In the genomic region with DNA sequence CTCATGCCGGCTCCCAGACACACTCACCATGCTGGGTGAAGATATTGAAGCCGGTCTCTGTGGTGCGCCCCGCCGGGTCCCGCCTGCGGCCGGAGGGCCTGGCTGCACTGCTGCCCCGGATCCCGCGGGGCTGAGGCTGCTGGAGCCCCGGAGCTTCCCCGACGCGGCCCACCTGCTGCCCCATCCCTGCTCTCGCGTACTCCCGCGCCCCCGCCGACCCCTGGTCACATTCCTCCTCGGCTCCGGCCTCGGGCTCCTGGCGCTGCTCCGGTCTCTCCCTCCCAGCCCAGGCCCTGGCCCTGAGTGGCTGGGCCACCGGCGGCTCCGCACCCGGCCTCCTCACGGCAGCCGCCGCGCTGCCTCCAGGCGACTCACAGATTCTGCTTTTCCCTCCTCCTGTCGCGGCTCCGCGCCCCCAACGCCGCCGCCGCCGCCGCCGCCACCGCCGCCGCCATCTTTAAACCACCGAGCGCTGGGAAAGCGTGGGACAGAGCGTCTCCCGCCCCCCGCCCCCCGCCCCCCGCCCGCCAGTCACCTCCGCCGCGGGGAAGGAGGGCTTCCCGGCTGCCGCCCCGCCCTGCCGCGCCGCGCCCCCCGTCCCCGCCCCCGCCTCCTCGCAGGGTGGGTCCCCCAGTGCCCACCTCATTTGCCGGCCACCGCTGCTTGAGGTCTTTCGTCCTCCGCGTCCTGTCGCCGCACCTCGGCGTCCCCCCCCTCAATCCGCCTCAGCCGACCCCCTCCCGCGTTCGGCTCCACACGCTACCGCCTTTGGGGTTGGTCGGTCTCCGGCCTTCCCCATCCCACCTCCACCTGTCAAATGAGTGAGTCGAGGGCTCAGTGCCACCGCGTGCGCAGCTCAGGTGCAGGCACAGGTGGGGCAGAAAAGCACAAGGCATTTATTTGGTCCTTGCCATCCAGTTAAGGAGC, we compare ENCODE assay signal across 8 cellular contexts. TPM values are rescaled to one million over a fixed set of nuclear protein-coding genes. Genes with fewer than 3 reads are reported as not detected.
DNase-seq lines count a peak whose midpoint lies in the region; ATAC-seq, FAIRE-seq and TF ChIP-seq lines count a peak whose summit lies in the region.

A gene (minus strand): TSS at position 464 of the 927 bp plus-strand sequence. CDS start 280 bp downstream, at position 184.

- FAIRE-seq in GM12878 (lab: Jason Lieb, UNC): no peak

- H3K9ac ChIP-seq in GM12878 (ENCODE audit: control insufficient read depth, insufficient read depth, low read length) (peak within 1 kb of the TSS; percentile 78), iPS-15b (ENCODE audit: low read depth, low read length) (peak within 1 kb of the TSS; percentile 54)

- no peak for TF ChIP-seq CTCF in GM12878 (IDR thresholded peaks at IDR 0.05 in 2 of 3, conservative IDR thresholded peaks at IDR 0.05 in 1 of 3; ENCODE audit: control insufficient read depth in 2 of 3, extremely low read depth in 1 of 3, insufficient read depth in 1 of 3, low read depth in 3 of 3, low read length in 3 of 3)

- peak; percentile 58 for DNase-seq in EL
- DNase-seq in MG63: peak; percentile 50
- DNase-seq in T-helper 9 cell: peak; percentile 42
- DNase-seq in GM12878 (ENCODE audit: low read depth, low spot score): no peak
- DNase-seq in SHP77 treated with DMSO at 0.1 percent for 48 hours (lab: John Stamatoyannopoulos, UW): no peak

- RAD21 ChIA-PET in GM12878 (lab: Charles Lee; ENCODE audit: unreplicated experiment): interaction anchor here (0.6 kb wide), 1 partner anchor 149 kb away, joined by 3 read pairs; no protein-coding TSS in a partner anchor

- H2AFZ ChIP-seq in GM12878 (ENCODE audit: control insufficient read depth, low read depth, low read length): peak within 1 kb of the TSS; percentile 89

- TF ChIP-seq RAD21 in GM12878 (IDR thresholded peaks at IDR 0.05; ENCODE audit: insufficient read depth, low read depth, low read length): no peak

- no peak for TF ChIP-seq EP300 in GM12878 (IDR thresholded peaks at IDR 0.05; ENCODE audit: borderline replicate concordance in 1 of 2, control insufficient read depth in 1 of 2, low read depth in 2 of 2, low read length in 2 of 2)

- H3K27me3 ChIP-seq in MG63: no peaks in the 10 kb centered on the region
- H3K27me3 ChIP-seq in GM12878 (replicated peaks in 1 of 2; ENCODE audit: control insufficient read depth in 2 of 2, insufficient read depth in 2 of 2, low read length in 1 of 2): no peaks in the 10 kb centered on the region
- H3K27me3 ChIP-seq in iPS-15b (ENCODE audit: control insufficient read depth, insufficient read depth, low read length): peaks cover 6% of the 10 kb centered on the region

- H4K20me1 ChIP-seq in GM12878 (ENCODE audit: control insufficient read depth, insufficient read depth): no peaks in the 10 kb centered on the region

- peak; percentile 67 for ATAC-seq in GM21825 (IDR thresholded peaks at IDR 0.05; ENCODE audit: unreplicated experiment)
- peak; percentile 80 for ATAC-seq in GM12878

- TF ChIP-seq POLR2A in GM12878 (IDR thresholded peaks at IDR 0.05; ENCODE audit: low read depth, low read length): peak; percentile 65; the same call in 1 of the 2 replicates

- H3K4me1 ChIP-seq in GM12878 (ENCODE audit: control insufficient read depth, insufficient read depth, low read length) (no peaks in the 10 kb centered on the region), iPS-15b (ENCODE audit: control insufficient read depth, insufficient read depth, low read length) (peaks cover 4% of the 10 kb centered on the region)

- in situ Hi-C loops in GM12878 (cut with MboI): no loop called here

- 1% methylated on average over 33 of the region's 94 CpGs for WGBS in GM12878 (ENCODE audit: insufficient coverage, insufficient replicate concordance, low lambda C conversion rate, missing lambda C conversion rate)

- intact Hi-C loops in GM12878 (cut with micrococcal nuclease; ENCODE audit: unreplicated experiment): loop anchor here (5.0 kb wide), 1 partner anchor 63 kb away; a partner anchor contains a TSS

- no peaks in the 10 kb centered on the region for H3K9me3 ChIP-seq in MG63
- no peaks in the 10 kb centered on the region for H3K9me3 ChIP-seq in GM12878 (replicated peaks; ENCODE audit: control insufficient read depth, insufficient read depth, low read length)
- H3K9me3 ChIP-seq in iPS-15b (ENCODE audit: control insufficient read depth, insufficient read depth, low read length): no peaks in the 10 kb centered on the region

- H3K36me3 ChIP-seq in MG63 (peaks cover 5% of the 10 kb centered on the region), GM12878 (ENCODE audit: control insufficient read depth in 2 of 2, insufficient read depth in 2 of 2, low read length in 1 of 2) (no peaks in the 10 kb centered on the region), iPS-15b (ENCODE audit: control insufficient read depth, insufficient read depth, low read length) (no peaks in the 10 kb centered on the region)

- H3K79me2 ChIP-seq in GM12878 (ENCODE audit: control insufficient read depth, insufficient read depth, low read length): peaks cover 3% of the 10 kb centered on the region

- POLR2A ChIA-PET in GM12878 (lab: Charles Lee): interaction anchor here (0.7 kb wide), 1 partner anchor 14 kb away, joined by 3 read pairs; no protein-coding TSS in a partner anchor

- CTCF ChIA-PET in GM12878 (lab: Yijun Ruan, JAX): interaction anchor here (0.6 to 0.8 kb wide), 2 partner anchors 142 to 1275 kb away, joined by 3 read pairs; no protein-coding TSS in a partner anchor

- peak within 1 kb of the TSS; percentile 87 for H3K4me3 ChIP-seq in MG63
- H3K4me3 ChIP-seq in GM12878: peak within 1 kb of the TSS; percentile 88
- peak within 1 kb of the TSS; percentile 67 for H3K4me3 ChIP-seq in iPS-15b (ENCODE audit: low read depth, low read length)
- peak within 1 kb of the TSS; percentile 65 to 83 (median 80) for H3K4me3 ChIP-seq in skin epidermis

- no TSS peak for BruUV-seq in GM12878 (replicated peaks; lab: Mats Ljungman, UMichigan)

- SMC1A ChIA-PET in GM12878 (lab: Charles Lee; ENCODE audit: uncharacterized antibody, unreplicated experiment): interaction anchor here (0.7 to 1.4 kb wide), 4 partner anchors 11 to 147 kb away, joined by 3 to 4 read pairs (median 3); no protein-coding TSS in a partner anchor

- H3K27ac ChIP-seq in GM12878 (ENCODE audit: control insufficient read depth, insufficient read depth) (peak within 1 kb of the TSS; percentile 58), skin epidermis (peak within 1 kb of the TSS; percentile 39 to 96 (median 87))

- H3K4me2 ChIP-seq in GM12878 (ENCODE audit: control insufficient read depth, insufficient read depth): peak within 1 kb of the TSS; percentile 83

TF ChIP-seq in GM12878, 131 proteins besides CTCF, POLR2A, EP300 and RAD21 (continues in another document):
- TF ChIP-seq HDGF (IDR thresholded peaks at IDR 0.05) (peak; percentile 24; the same call in 1 of the 2 replicates), YY1 (IDR thresholded peaks at IDR 0.05; ENCODE audit: low read depth, low read length) (peak; percentile 86), ZNF24 (IDR thresholded peaks at IDR 0.05) (no peak), ZBED1 (IDR thresholded peaks at IDR 0.05; ENCODE audit: borderline replicate concordance) (no peak), SMAD1 (IDR thresholded peaks at IDR 0.05; ENCODE audit: low read depth, partially characterized antibody) (no peak), SP1 (IDR thresholded peaks at IDR 0.05; ENCODE audit: low read depth, low read length) (no peak)
- TF ChIP-seq, protein P1, sequence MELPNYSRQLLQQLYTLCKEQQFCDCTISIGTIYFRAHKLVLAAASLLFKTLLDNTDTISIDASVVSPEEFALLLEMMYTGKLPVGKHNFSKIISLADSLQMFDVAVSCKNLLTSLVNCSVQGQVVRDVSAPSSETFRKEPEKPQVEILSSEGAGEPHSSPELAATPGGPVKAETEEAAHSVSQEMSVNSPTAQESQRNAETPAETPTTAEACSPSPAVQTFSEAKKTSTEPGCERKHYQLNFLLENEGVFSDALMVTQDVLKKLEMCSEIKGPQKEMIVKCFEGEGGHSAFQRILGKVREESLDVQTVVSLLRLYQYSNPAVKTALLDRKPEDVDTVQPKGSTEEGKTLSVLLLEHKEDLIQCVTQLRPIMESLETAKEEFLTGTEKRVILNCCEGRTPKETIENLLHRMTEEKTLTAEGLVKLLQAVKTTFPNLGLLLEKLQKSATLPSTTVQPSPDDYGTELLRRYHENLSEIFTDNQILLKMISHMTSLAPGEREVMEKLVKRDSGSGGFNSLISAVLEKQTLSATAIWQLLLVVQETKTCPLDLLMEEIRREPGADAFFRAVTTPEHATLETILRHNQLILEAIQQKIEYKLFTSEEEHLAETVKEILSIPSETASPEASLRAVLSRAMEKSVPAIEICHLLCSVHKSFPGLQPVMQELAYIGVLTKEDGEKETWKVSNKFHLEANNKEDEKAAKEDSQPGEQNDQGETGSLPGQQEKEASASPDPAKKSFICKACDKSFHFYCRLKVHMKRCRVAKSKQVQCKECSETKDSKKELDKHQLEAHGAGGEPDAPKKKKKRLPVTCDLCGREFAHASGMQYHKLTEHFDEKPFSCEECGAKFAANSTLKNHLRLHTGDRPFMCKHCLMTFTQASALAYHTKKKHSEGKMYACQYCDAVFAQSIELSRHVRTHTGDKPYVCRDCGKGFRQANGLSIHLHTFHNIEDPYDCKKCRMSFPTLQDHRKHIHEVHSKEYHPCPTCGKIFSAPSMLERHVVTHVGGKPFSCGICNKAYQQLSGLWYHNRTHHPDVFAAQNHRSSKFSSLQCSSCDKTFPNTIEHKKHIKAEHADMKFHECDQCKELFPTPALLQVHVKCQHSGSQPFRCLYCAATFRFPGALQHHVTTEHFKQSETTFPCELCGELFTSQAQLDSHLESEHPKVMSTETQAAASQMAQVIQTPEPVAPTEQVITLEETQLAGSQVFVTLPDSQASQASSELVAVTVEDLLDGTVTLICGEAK (IDR thresholded peaks at IDR 0.05; ENCODE audit: borderline replicate concordance): no peak

RNA-seq across cellular contexts. Expression of the gene that starts here (rescaled TPM):
- 31.3 and 33.6 TPM in 2 replicates for total RNA-seq in MG63 (2014; rRNA removed; shearing (Covaris generic); ENCODE audit: low replicate concordance)
- total RNA-seq in GM12878 (2013; cell fraction: nucleolus; rRNA removed): 35.1 and 35.3 TPM in 2 replicates
- total RNA-seq in GM12878 (2014; rRNA removed) (2.7 and 3.9 TPM in 2 replicates), GM12878 (2014; rRNA removed; fragmentation: Illumina TruSeq; extraction: Trizol) (4.8 and 5.9 TPM in 2 replicates), GM12878 (2021) (8.3 and 9.4 TPM in 2 replicates)
- 1.2 TPM for polyA plus RNA-seq in GM12878 (2011; ENCODE audit: low read depth)
- polyA plus RNA-seq in GM12878 (2011; rRNA removed) (5.2 and 5.6 TPM in 2 replicates), GM12878 (2014; fragmentation: Illumina TruSeq; extraction: Trizol) (4.7 and 5.2 TPM in 2 replicates), GM12878 (2014; fragmentation: Nextera tagmentation; extraction: Ambion mirVana) (1 to 10 TPM in 1 of 2 experiments, under 1 TPM in 1; 0.57 to 1.2 TPM), GM12878 (2014; rRNA removed) (3.3 and 3.9 TPM in 2 replicates), GM12878 (2016; fragmentation: Nextera tagmentation; extraction: Ambion mirVana) (1 to 10 TPM; 1.1 to 1.6 TPM)
- 3.1 and 3.7 TPM in 2 replicates for polyA plus RNA-seq in GM12878 (2011; cell fraction: cytosol; rRNA removed)
- polyA plus RNA-seq in GM12878 (2011; cell fraction: nucleus; rRNA removed): 3.4 and 5.2 TPM in 2 replicates
- 1.7 TPM in 2 replicates for polyA plus RNA-seq in GM12878 (2012)
- polyA minus RNA-seq in GM12878 (2011; rRNA and poly(A)+ RNA removed): 13.5 and 23.3 TPM in 2 replicates
- polyA minus RNA-seq in GM12878 (2011; cell fraction: cytosol; rRNA and poly(A)+ RNA removed): 5.1 and 6.8 TPM in 2 replicates
- 3.7 and 9.3 TPM in 2 replicates for polyA minus RNA-seq in GM12878 (2011; cell fraction: nucleus; rRNA and poly(A)+ RNA removed)

Comparison
In these comparisons a context has a peak if more than half of its experiments do, and no peak if none do; other contexts are left out.
1. DNase-seq: peak in EL (single experiment), MG63 (single experiment) and T-helper 9 cell (single experiment); none in GM12878 (single experiment) and SHP77 treated with DMSO at 0.1 percent for 48 hours (single experiment).
2. Peak in every context shown above with its lines, with median percentiles within 50 percentile points of each other: H3K4me3 ChIP-seq.